Comparison of ENCODE assay signal across 9 cellular contexts in the genomic region with DNA sequence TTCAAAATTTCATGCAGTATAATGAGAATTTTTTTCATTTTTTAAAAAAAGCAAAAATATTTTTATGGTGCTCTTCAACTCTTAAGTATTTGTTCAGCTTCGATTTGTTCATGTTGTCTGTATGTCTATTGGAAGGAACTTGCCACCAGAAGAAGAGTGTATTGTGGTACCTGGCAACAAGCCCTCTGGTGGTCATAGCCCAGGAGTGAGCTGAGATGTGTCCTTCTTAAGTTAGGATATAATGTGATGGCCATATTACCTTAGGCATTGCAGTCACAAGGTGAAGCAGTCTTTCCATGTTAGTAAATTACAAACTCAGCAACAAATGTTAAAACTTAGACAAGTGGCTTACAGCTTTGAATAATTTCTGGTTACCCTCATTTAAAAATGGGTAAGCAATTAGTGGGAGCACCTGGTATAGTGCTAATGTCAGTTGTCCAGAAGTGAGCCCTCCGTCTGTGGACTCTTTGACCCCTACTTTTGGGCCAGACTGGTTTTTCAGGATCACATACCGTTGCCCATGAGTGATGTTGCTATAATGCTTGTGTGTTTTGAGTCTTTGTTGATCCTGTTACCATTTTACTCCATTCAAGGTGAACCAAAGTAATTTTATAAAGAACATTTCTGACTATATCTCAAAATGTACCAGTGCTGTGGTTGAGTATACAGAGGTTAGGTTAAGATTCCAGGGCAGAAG. TPM values are rescaled to one million over a fixed set of nuclear protein-coding genes. Genes with fewer than 3 reads are reported as not detected.
DNase-seq lines count a peak whose midpoint lies in the region; ATAC-seq and TF ChIP-seq lines count a peak whose summit lies in the region.
"Had no signal": no experiment of that assay in that cellular context is flagged by ENCODE, and none has a peak within 500 bp of the region (broad histone marks: within the 10 kb centered on the region; RNA-seq: fewer than 3 reads in every experiment).

No MANE protein-coding gene starts in this region.

- CTCF ChIA-PET in activated B cell treated with CpG ODN at 0.5 μM for 24 hours (lab: Charles Lee): interaction anchor here (0.6 to 2.8 kb wide), 10 partner anchors 13 to 219 kb away, joined by 3 to 17 read pairs (median 4); no protein-coding TSS in a partner anchor

- H3K4me1 Mint-ChIP-seq in activated B cell treated with CpG ODN at 0.5 μM for 24 hours: peaks cover 2% of the 10 kb centered on the region
- H3K4me1 Mint-ChIP-seq: activated naive CD8-positive, alpha-beta T cell treated with anti-CD3 and anti-CD28 coated beads, Interleukin-2, amount 10 ng/mL, durations not matched to agents 7 days and 5 days had no signal

- no peaks in the 10 kb centered on the region for H3K27me3 Mint-ChIP-seq in activated B cell treated with CpG ODN at 0.5 μM for 24 hours

- H3K36me3 Mint-ChIP-seq in activated B cell treated with CpG ODN at 0.5 μM for 24 hours (ENCODE audit: low read depth): no peaks in the 10 kb centered on the region

- H3K4me3 Mint-ChIP-seq in activated B cell treated with CpG ODN at 0.5 μM for 24 hours: no peak overlapping the region
- H3K4me3 Mint-ChIP-seq: activated naive CD8-positive, alpha-beta T cell treated with anti-CD3 and anti-CD28 coated beads, Interleukin-2, amount 10 ng/mL, durations not matched to agents 7 days and 5 days had no signal

- ATAC-seq in HG03095 (IDR thresholded peaks at IDR 0.05; ENCODE audit: unreplicated experiment) (peak; percentile 74), activated B cell treated with CpG ODN at 0.5 μM for 24 hours (ENCODE audit: low read depth) (peak; percentile 37)

- DNase-seq in stimulated activated naive CD4-positive, alpha-beta T cell (lab: John Stamatoyannopoulos, UW): peak in 5 of 6 experiments; percentile 1 to 9 (median 7)
- no peak for DNase-seq in stimulated activated naive CD4-positive, alpha-beta T cell treated with Interleukin-2 at 50 U/mL for 16 hours (lab: John Stamatoyannopoulos, UW)
- DNase-seq in activated B cell treated with CpG ODN at 0.5 μM for 24 hours (no peak), T-helper 9 cell (no peak), NCI-H1694 treated with DMSO at 0.1 percent for 48 hours (lab: John Stamatoyannopoulos, UW) (no peak), G401 (ENCODE audit: low spot score) (no peak)
- DNase-seq in stimulated activated CD4-positive, alpha-beta T cell treated with anti-CD3 and anti-CD28 coated beads, Interleukin-1b, Interleukin-23, amount 100 ng/mL, for 4 hours (ENCODE audit: low read depth in 2 of 2): peak; percentile 3
- DNase-seq: activated naive CD8-positive, alpha-beta T cell treated with anti-CD3 and anti-CD28 coated beads, Interleukin-2, amount 10 ng/mL, durations not matched to agents 7 days and 5 days had no signal

- no peaks in the 10 kb centered on the region for H3K9me3 Mint-ChIP-seq in activated B cell treated with CpG ODN at 0.5 μM for 24 hours
- H3K9me3 Mint-ChIP-seq: activated naive CD8-positive, alpha-beta T cell treated with anti-CD3 and anti-CD28 coated beads, Interleukin-2, amount 10 ng/mL, durations not matched to agents 7 days and 5 days had no signal

- no peak for TF ChIP-seq CTCF in activated B cell treated with CpG ODN at 0.5 μM for 24 hours (IDR thresholded peaks at IDR 0.05)

- in situ Hi-C loops in G401 (cut with HindIII; ENCODE audit: low sequenced_read_pairs): no loop called here

- intact Hi-C loops in activated B cell treated with CpG ODN at 0.5 μM for 24 hours (cut with micrococcal nuclease): loop anchor here (1.0 to 5.0 kb wide), 7 partner anchors 28 to 250 kb away; partner anchors contain the start of gene MYO1B

- POLR2A ChIA-PET in activated B cell treated with CpG ODN at 0.5 μM for 24 hours (lab: Charles Lee): interaction anchor here (1.3 kb wide), 1 partner anchor 137 kb away, joined by 3 read pairs; no protein-coding TSS in a partner anchor

- H3K27ac Mint-ChIP-seq in activated B cell treated with CpG ODN at 0.5 μM for 24 hours: no peak overlapping the region
- H3K27ac Mint-ChIP-seq: activated naive CD8-positive, alpha-beta T cell treated with anti-CD3 and anti-CD28 coated beads, Interleukin-2, amount 10 ng/mL, durations not matched to agents 7 days and 5 days had no signal

RNA-seq across cellular contexts. Expression of gene MYO1B, which starts 57.4 kb away (rescaled TPM):
- total RNA-seq in activated B cell treated with CpG ODN at 0.5 μM for 24 hours: 2.5 and 2.7 TPM in 2 replicates
- total RNA-seq in G401 (2014; rRNA removed; shearing (Covaris generic)): 32.6 TPM in 1 of 2 replicates, not detected in the other

Comparison
In these comparisons a context has a peak if more than half of its experiments do, and no peak if none do; other contexts are left out.
1. DNase-seq: peak in stimulated activated naive CD4-positive, alpha-beta T cell (5 of 6) and stimulated activated CD4-positive, alpha-beta T cell treated with anti-CD3 and anti-CD28 coated beads, Interleukin-1b, Interleukin-23, amount 100 ng/mL, for 4 hours (2 of 2); none in stimulated activated naive CD4-positive, alpha-beta T cell treated with Interleukin-2 at 50 U/mL for 16 hours (single experiment), activated B cell treated with CpG ODN at 0.5 μM for 24 hours (single experiment), T-helper 9 cell (single experiment), NCI-H1694 treated with DMSO at 0.1 percent for 48 hours (single experiment) and G401 (single experiment).